In genomic region chr15:45481151-45481550, GRCh38 we compare ENCODE assay signal across 18 cellular contexts.
"Had no signal": no experiment of that assay in that cellular context is flagged by ENCODE, and none has a peak within 500 bp of the region (broad histone marks: within the 10 kb centered on the region; RNA-seq: fewer than 3 reads in every experiment).

No MANE protein-coding gene starts in this region.

- DNase-seq: KBM-7; NCI-H1092; NCI-H1105 treated with DMSO at 0.1 percent for 48 hours; NCI-H1417 treated with DMSO at 0.1 percent for 48 hours; NCI-H187; NCI-H2029; NCI-H2081 treated with DMSO at 0.1 percent for 48 hours; NCI-H2227 treated with DMSO at 0.1 percent for 48 hours; NCI-H524; NCI-H526 treated with DMSO at 0.1 percent for 48 hours; NK-92 treated with Interleukin-12 subunit alpha and Interleukin-12 subunit beta, amount 100 ng/mL, for 24 hours; PC-3; SHP77 treated with DMSO at 0.1 percent for 48 hours; SJCRH30; T-helper 2 cell had no signal

- H3K4me3 ChIP-seq: SJCRH30 had no signal

- H3K36me3 ChIP-seq: SJCRH30 had no signal

- H3K27ac ChIP-seq: HL-60, SJCRH30 had no signal

- H3K4me1 ChIP-seq: SJCRH30 had no signal

- H3K27me3 ChIP-seq: SJCRH30 had no signal

- ATAC-seq: Panc1, PC-3, Right ventricle myocardium inferior had no signal
